1 cellular context compared by ENCODE assay signal in genomic region chr22:22955276-22955798, GRCh38.
TF ChIP-seq lines count a peak whose summit lies in the region.

No MANE protein-coding gene starts in this region.

TF ChIP-seq in HCT116, 20 proteins besides CTCF, POLR2A, EP300 and RAD21 (continued from another document):
- TF ChIP-seq REST (IDR thresholded peaks at IDR 0.05; ENCODE audit: low read depth) = no peak
- no peak for TF ChIP-seq POLR2AphosphoS5 (IDR thresholded peaks at IDR 0.05; ENCODE audit: low read depth, low read length)
- TF ChIP-seq CBX3 (IDR thresholded peaks at IDR 0.05; ENCODE audit: low read depth) = no peak
- no peak for TF ChIP-seq SP1 (IDR thresholded peaks at IDR 0.05; ENCODE audit: low read depth)
- no peak for TF ChIP-seq MAX (IDR thresholded peaks at IDR 0.05)
- TF ChIP-seq ELF1 (IDR thresholded peaks at IDR 0.05; ENCODE audit: borderline replicate concordance, low read depth) = no peak
- no peak for TF ChIP-seq SRF (IDR thresholded peaks at IDR 0.05; ENCODE audit: low read depth)
- TF ChIP-seq JUND (IDR thresholded peaks at IDR 0.05) = no peak
- no peak for TF ChIP-seq EZH2phosphoT487 (IDR thresholded peaks at IDR 0.05; ENCODE audit: borderline replicate concordance)
- TF ChIP-seq ZBTB33 (IDR thresholded peaks at IDR 0.05; ENCODE audit: extremely low read depth, insufficient replicate concordance, low read length) = no peak
TF ChIP-seq in HCT116: peak in this region for 0.
